1 cellular context compared by ENCODE assay signal in the genomic region with DNA sequence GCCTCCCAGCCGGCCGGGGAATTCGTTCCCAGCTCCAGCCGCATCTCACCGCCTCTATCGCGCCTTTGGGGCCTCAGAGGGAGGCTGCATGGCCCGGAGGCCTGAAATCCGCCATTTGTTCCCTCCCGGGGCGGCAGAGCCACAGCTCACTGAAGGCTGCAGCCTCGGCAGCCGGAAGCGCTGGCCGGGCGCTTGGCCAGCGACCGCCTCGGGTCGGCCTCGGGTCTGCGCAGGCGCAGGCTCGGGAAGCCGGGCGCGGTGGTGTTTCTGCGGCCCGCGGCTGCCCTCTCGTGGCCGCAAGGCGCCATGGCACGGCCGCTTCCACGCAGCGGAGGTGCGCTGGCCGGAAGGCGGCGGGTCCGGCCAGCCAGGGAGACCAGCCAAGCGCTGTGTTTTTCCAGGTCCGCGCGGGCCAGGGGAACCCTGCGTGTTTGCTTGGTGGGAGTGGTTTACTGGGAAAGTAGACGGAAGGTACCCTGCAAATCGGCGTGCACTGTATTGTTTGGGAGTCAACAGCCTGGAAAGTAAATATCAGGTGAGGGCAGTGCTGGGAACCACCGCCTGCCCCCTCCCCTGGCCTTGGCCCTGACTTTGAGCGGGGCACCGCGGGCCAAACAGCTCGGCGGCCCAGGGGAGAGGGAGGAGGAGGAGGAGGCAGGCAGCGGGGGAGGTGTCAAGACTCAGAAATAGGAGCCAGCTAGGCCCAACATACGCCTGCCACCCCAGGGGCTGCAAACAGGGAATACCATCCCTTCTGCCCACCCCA.
TF ChIP-seq lines count a peak whose summit lies in the region.

No MANE protein-coding gene starts in this region.

TF ChIP-seq in H1, 55 proteins besides CTCF, POLR2A, EP300 and RAD21 (continued from another document):
- TF ChIP-seq KDM4A (IDR thresholded peaks at IDR 0.05; ENCODE audit: low read depth, low read length, severe bottlenecking): peak; percentile 93
- no peak for TF ChIP-seq CREB1 (IDR thresholded peaks at IDR 0.05)
- peak; percentile 83 for TF ChIP-seq TAF7 (optimal IDR thresholded peaks at IDR 0.05; ENCODE audit: borderline replicate concordance, low read depth, low read length)
- TF ChIP-seq POLR2AphosphoS5 (IDR thresholded peaks at IDR 0.05; ENCODE audit: low read depth, low read length): no peak
- TF ChIP-seq PHF8 (conservative IDR thresholded peaks at IDR 0.05; ENCODE audit: low read depth, low read length): peak; percentile 94
- no peak for TF ChIP-seq JUN (IDR thresholded peaks at IDR 0.05; ENCODE audit: low read depth, low read length)
- TF ChIP-seq NRF1 (IDR thresholded peaks at IDR 0.05; ENCODE audit: low read depth, low read length): peak; percentile 74
- TF ChIP-seq RBBP5 (IDR thresholded peaks at IDR 0.05; ENCODE audit: borderline replicate concordance, low read depth, low read length): peak; percentile 78; the same call in 1 of the 2 replicates
- no peak for TF ChIP-seq KDM1A (IDR thresholded peaks at IDR 0.05; ENCODE audit: borderline replicate concordance, low read length)
- peak; percentile 72 for TF ChIP-seq TAF1 (IDR thresholded peaks at IDR 0.05; ENCODE audit: low read depth, low read length)
- peak; percentile 90 for TF ChIP-seq ASH2L (IDR thresholded peaks at IDR 0.05; ENCODE audit: low read length)
- TF ChIP-seq MAX (IDR thresholded peaks at IDR 0.05): 0 out of 2 replicates have a peak, but pooled peaks have one; percentile 46
